28 cellular contexts compared by ENCODE assay signal in genomic region chr2:137383391-137383790, GRCh38.
A peak's percentile ranks its signal among the peaks of the same experiment; 100 is the strongest.
DNase-seq lines count a peak whose midpoint lies in the region; ATAC-seq and TF ChIP-seq lines count a peak whose summit lies in the region.
"Had no signal": no experiment of that assay in that cellular context is flagged by ENCODE, and none has a peak within 500 bp of the region (broad histone marks: within the 10 kb centered on the region; RNA-seq: fewer than 3 reads in every experiment).

No MANE protein-coding gene starts in this region.

- ATAC-seq in GM18870 (IDR thresholded peaks at IDR 0.05; ENCODE audit: unreplicated experiment) (no peak), HG02938 (IDR thresholded peaks at IDR 0.05; ENCODE audit: unreplicated experiment) (no peak), mucosa of descending colon (no peak)
- ATAC-seq: A549; heart right ventricle; left ventricle myocardium superior; stimulated activated effector memory CD8-positive, alpha-beta T cell treated with anti-CD3 and anti-CD28 coated beads, Interleukin-12 subunit alpha, Interleukin-12 subunit beta, amount 100 ng/mL, for 72 hours had no signal

- intact Hi-C loops in mucosa of descending colon (cut with DNase I, micrococcal nuclease): no loop called here

- H2BK5ac ChIP-seq in neuronal stem cell (ENCODE audit: low read length): no peak overlapping the region

- H3K36me3 ChIP-seq in neuronal stem cell (replicated peaks in 1 of 2; ENCODE audit: control insufficient read depth in 2 of 2, insufficient read depth in 2 of 2, low read length in 2 of 2) (no peaks in the 10 kb centered on the region), mucosa of descending colon (ENCODE audit: low read depth) (no peaks in the 10 kb centered on the region)
- H3K36me3 ChIP-seq: HAP-1, heart right ventricle, ovary, right atrium auricular region, WERI-Rb-1 had no signal

- DNase-seq in NCI-H748 (lab: John Stamatoyannopoulos, UW; ENCODE audit: unreplicated experiment): peak; percentile 25
- DNase-seq in NCI-H748 treated with DMSO at 0.1 percent for 48 hours (lab: John Stamatoyannopoulos, UW): no peak
- DNase-seq in NAMALWA (ENCODE audit: low spot score): peak; percentile 33
- peak; percentile 85 for DNase-seq in epithelial cell of esophagus (ENCODE audit: low read depth)
- peak; percentile 4 for DNase-seq in neuronal stem cell (ENCODE audit: low spot score)
- no peak for DNase-seq in mucosa of descending colon
- DNase-seq: activated CD4-positive, alpha-beta T cell treated with anti-CD3 and anti-CD28 coated beads, Interleukin-2, amount 10 ng/mL, durations not matched to agents 7 days and 5 days; activated naive CD8-positive, alpha-beta T cell treated with anti-CD3 and anti-CD28 coated beads, Interleukin-2, amount 10 ng/mL, durations not matched to agents 7 days and 5 days; CD8-positive, alpha-beta memory T cell; dorsolateral prefrontal cortex; heart right ventricle; left ventricle myocardium superior; midbrain; natural killer cell; NCI-H1105 treated with DMSO at 0.1 percent for 48 hours; NCI-H2029 treated with DMSO at 0.1 percent for 48 hours; NCI-H524 treated with DMSO at 0.1 percent for 48 hours; OCI-M1; ovary; substantia nigra; WERI-Rb-1 had no signal

- H2BK120ac ChIP-seq in neuronal stem cell (ENCODE audit: low read depth, low read length): no peak overlapping the region

- H3K4me3 ChIP-seq in epithelial cell of esophagus (ENCODE audit: low read length) (no peak overlapping the region), neuronal stem cell (ENCODE audit: low read length in 2 of 2) (no peak overlapping the region), mucosa of descending colon (no peak overlapping the region)
- H3K4me3 ChIP-seq: A549, dorsolateral prefrontal cortex, HAP-1, heart right ventricle, ovary, right atrium auricular region had no signal

- TF ChIP-seq CTCF in epithelial cell of esophagus (IDR thresholded peaks at IDR 0.05; ENCODE audit: insufficient read depth, low read depth, low read length, missing control alignments): no peak
- TF ChIP-seq CTCF in mucosa of descending colon (IDR thresholded peaks at IDR 0.05): no peak

- H2BK12ac ChIP-seq in neuronal stem cell (ENCODE audit: low read length): no peak overlapping the region

- no peak overlapping the region for H3K9ac ChIP-seq in neuronal stem cell (ENCODE audit: low read depth, low read length, poor library complexity)

- H3K9me3 ChIP-seq in neuronal stem cell (replicated peaks in 1 of 2; ENCODE audit: control insufficient read depth in 2 of 2, insufficient read depth in 1 of 2, low read depth in 1 of 2, low read length in 2 of 2): peaks cover 0 to 12% of the 10 kb centered on the region in 2 donors
- H3K9me3 ChIP-seq in mucosa of descending colon: peaks cover 6% of the 10 kb centered on the region
- H3K9me3 ChIP-seq: A549, HAP-1, ovary, right atrium auricular region had no signal

- no peak overlapping the region for H3K18ac ChIP-seq in neuronal stem cell (ENCODE audit: low read length)

- no peak overlapping the region for H4K91ac ChIP-seq in neuronal stem cell (ENCODE audit: low read depth, low read length, poor library complexity)

- H3K14ac ChIP-seq in neuronal stem cell (ENCODE audit: low read length): no peak overlapping the region

- no peaks in the 10 kb centered on the region for H3K27me3 ChIP-seq in neuronal stem cell (ENCODE audit: control insufficient read depth in 3 of 3, insufficient read depth in 3 of 3, low read depth in 1 of 3, low read length in 3 of 3)
- H3K27me3 ChIP-seq: heart right ventricle, ovary, right atrium auricular region had no signal

- WGBS in neuronal stem cell (ENCODE audit: extremely low coverage in 2 of 2, insufficient read length in 2 of 2, insufficient replicate concordance in 1 of 2), 2 donors: no CpG with 5 or more reads among the region's 7 CpGs

- H3K4me2 ChIP-seq in neuronal stem cell (ENCODE audit: insufficient read depth, low read length, poor library complexity, severe bottlenecking): no peak overlapping the region
- H3K4me2 ChIP-seq: A549 had no signal

- no peak overlapping the region for H2BK15ac ChIP-seq in neuronal stem cell (ENCODE audit: low read length)

- no peaks in the 10 kb centered on the region for H3K4me1 ChIP-seq in neuronal stem cell (ENCODE audit: control insufficient read depth in 2 of 2, insufficient read depth in 1 of 2, low read depth in 1 of 2, low read length in 2 of 2)
- H3K4me1 ChIP-seq in mucosa of descending colon (ENCODE audit: low read depth): no peaks in the 10 kb centered on the region
- H3K4me1 ChIP-seq: A549, HAP-1, heart right ventricle, right atrium auricular region had no signal

- H3K23ac ChIP-seq in neuronal stem cell (ENCODE audit: low read depth, low read length, poor library complexity): no peak overlapping the region

- H3K79me1 ChIP-seq in neuronal stem cell (ENCODE audit: low read depth, low read length): no peaks in the 10 kb centered on the region

- H3K4ac ChIP-seq in neuronal stem cell (ENCODE audit: low read length): no peak overlapping the region

- no peak overlapping the region for H2AK5ac ChIP-seq in neuronal stem cell (ENCODE audit: low read depth, low read length)

- no peak overlapping the region for H4K8ac ChIP-seq in neuronal stem cell (ENCODE audit: low read depth, low read length)

- no peak overlapping the region for H3K27ac ChIP-seq in neuronal stem cell (replicated peaks; ENCODE audit: low read length)
- H3K27ac ChIP-seq: A549, dorsolateral prefrontal cortex, heart right ventricle, HL-60, ovary, right atrium auricular region, WERI-Rb-1 had no signal

- no peak overlapping the region for H2AFZ ChIP-seq in neuronal stem cell (ENCODE audit: low read length)

Comparison
In these comparisons a context has a peak if more than half of its experiments do, and no peak if none do; other contexts are left out.
1. DNase-seq: peak in NCI-H748 (single experiment), NAMALWA (single experiment), epithelial cell of esophagus (single experiment) and neuronal stem cell (single experiment); none in NCI-H748 treated with DMSO at 0.1 percent for 48 hours (single experiment) and mucosa of descending colon (0 of 3).